ENCODE assay signal across 28 cellular contexts in genomic region chr2:83585250-83585649, GRCh38.
DNase-seq lines count a peak whose midpoint lies in the region; ATAC-seq and TF ChIP-seq lines count a peak whose summit lies in the region.
"Had no signal": no experiment of that assay in that cellular context is flagged by ENCODE, and none has a peak within 500 bp of the region (broad histone marks: within the 10 kb centered on the region; RNA-seq: fewer than 3 reads in every experiment).

No MANE protein-coding gene starts in this region.

- H2BK120ac ChIP-seq in H9 (ENCODE audit: low read depth, low read length, poor library complexity, severe bottlenecking) = no peak overlapping the region

- H3K27me3 ChIP-seq in H9 (ENCODE audit: insufficient read depth, low read length) (no peaks in the 10 kb centered on the region), OCI-LY3 (ENCODE audit: low read depth, low read length) (no peaks in the 10 kb centered on the region)
- H3K27me3 ChIP-seq: right atrium auricular region, transverse colon had no signal

- H3K9me3 ChIP-seq in H9 (ENCODE audit: control insufficient read depth, low read depth, low read length) (no peaks in the 10 kb centered on the region), OCI-LY3 (ENCODE audit: insufficient read depth, low read length) (no peaks in the 10 kb centered on the region)
- H3K9me3 ChIP-seq: right atrium auricular region, SJCRH30, transverse colon had no signal

- H3K79me1 ChIP-seq in H9 (ENCODE audit: insufficient read depth, low read depth, low read length, poor library complexity, severe bottlenecking) = no peaks in the 10 kb centered on the region

- H2BK20ac ChIP-seq in H9 (ENCODE audit: low read depth, low read length, poor library complexity, severe bottlenecking) = no peak overlapping the region

- H3K27ac ChIP-seq in H9 (ENCODE audit: insufficient read length, low read depth, low read length) (no peak overlapping the region), OCI-LY3 (ENCODE audit: low read length) (no peak overlapping the region), coronary artery (no peak overlapping the region)
- H3K27ac ChIP-seq: parathyroid adenoma, right atrium auricular region, SJCRH30, transverse colon had no signal

- H3K9me3 Mint-ChIP-seq in H9 (no peaks in the 10 kb centered on the region; a peak in 2 of 5 replicates), neural crest cell (no peaks in the 10 kb centered on the region)
- H3K9me3 Mint-ChIP-seq in naive thymus-derived CD8-positive, alpha-beta T cell = peaks cover 0 to 18% (median 4%) of the 10 kb centered on the region in 9 donors
- H3K9me3 Mint-ChIP-seq in activated CD8-positive, alpha-beta T cell treated with anti-CD3 and anti-CD28 coated beads, Interleukin-2, amount 10 ng/mL, durations not matched to agents 7 days and 5 days (ENCODE audit: insufficient read depth) = no peaks in the 10 kb centered on the region

- no peak overlapping the region for H4K8ac ChIP-seq in H9 (replicated peaks; ENCODE audit: insufficient read length, low read depth, low read length)

- H3K18ac ChIP-seq in H9 (ENCODE audit: insufficient read length, low read depth, low read length) = no peak overlapping the region

- no peak overlapping the region for H2BK12ac ChIP-seq in H9 (ENCODE audit: insufficient read length, low read depth, low read length)

- H4K20me1 ChIP-seq in H9 (ENCODE audit: control insufficient read depth, insufficient read depth, insufficient read length) (no peaks in the 10 kb centered on the region), OCI-LY3 (ENCODE audit: insufficient read depth, low read length) (no peaks in the 10 kb centered on the region)

- no peak overlapping the region for H3K56ac ChIP-seq in H9 (ENCODE audit: insufficient read length, low read depth, low read length)

- peak overlapping the region; percentile 49 for H2AFZ ChIP-seq in H9 (ENCODE audit: low read length)
- peak overlapping the region; percentile 92 for H2AFZ ChIP-seq in OCI-LY3 (ENCODE audit: low read depth, low read length)
- H2AFZ ChIP-seq: parathyroid adenoma had no signal

- no CpG with 5 or more reads among the region's 2 CpGs for WGBS in H9 (ENCODE audit: extremely low coverage, insufficient read length, low lambda C conversion rate)

- H3K4me3 ChIP-seq in OCI-LY3 (ENCODE audit: low read length) (peak overlapping the region; percentile 56), coronary artery (peak overlapping the region; percentile 14)
- H3K4me3 ChIP-seq: right atrium auricular region, SJCRH30, transverse colon had no signal

- H3K4ac ChIP-seq in H9 (ENCODE audit: low read depth, low read length) = no peak overlapping the region

- DNase-seq in H9 = no peak
- DNase-seq in coronary artery (ENCODE audit: low spot score) = no peak
- DNase-seq in neural crest cell (ENCODE audit: low read depth, low spot score) = no peak
- DNase-seq in SW480 (ENCODE audit: low spot score) = no peak
- no peak for DNase-seq in naive thymus-derived CD8-positive, alpha-beta T cell
- DNase-seq in DMS79 (lab: John Stamatoyannopoulos, UW) = no peak
- no peak for DNase-seq in activated CD8-positive, alpha-beta T cell treated with anti-CD3 and anti-CD28 coated beads, Interleukin-2, amount 10 ng/mL, durations not matched to agents 7 days and 5 days
- DNase-seq: activated CD4-positive, alpha-beta memory T cell treated with anti-CD3 and anti-CD28 coated beads, Interleukin-2, amount 10 ng/mL, durations not matched to agents 7 days and 5 days; activated CD4-positive, CD25-positive, alpha-beta regulatory T cell treated with anti-CD3 and anti-CD28 coated beads, Interleukin-2, amount 50 U/mL, for 72 hours; activated effector memory CD4-positive, alpha-beta T cell treated with Interleukin-2 at 50 U/mL for 16 hours; aorta; CD4-positive, alpha-beta memory T cell; dermis blood vessel endothelial cell; left ventricle myocardium superior; midbrain; NCI-H187; NCI-H524 treated with DMSO at 0.1 percent for 48 hours; SJCRH30; stimulated activated CD4-positive, alpha-beta T cell treated with anti-CD3 and anti-CD28 coated beads, Interleukin-12 subunit alpha, Interleukin-12 subunit beta, amount 100 ng/mL, for 4 hours; stimulated activated CD4-positive, alpha-beta T cell treated with anti-CD3 and anti-CD28 coated beads, Interleukin-4, amount 100 ng/mL, for 1 hour; T-helper 17 cell; transverse colon had no signal

- H3K79me2 ChIP-seq in H9 (ENCODE audit: insufficient read depth, low read length) (no peaks in the 10 kb centered on the region), OCI-LY3 (ENCODE audit: low read length) (no peaks in the 10 kb centered on the region)
- H3K79me2 ChIP-seq: parathyroid adenoma had no signal

- H2AK5ac ChIP-seq in H9 (ENCODE audit: insufficient read length, low read length) = no peak overlapping the region

- H3K27me3 Mint-ChIP-seq in H9 (ENCODE audit: low read depth) = no peaks in the 10 kb centered on the region
- H3K27me3 Mint-ChIP-seq in neural crest cell (ENCODE audit: low read depth) = no peaks in the 10 kb centered on the region
- peaks cover 0 to 1% (median 0%) of the 10 kb centered on the region in 5 donors for H3K27me3 Mint-ChIP-seq in naive thymus-derived CD8-positive, alpha-beta T cell
- no peaks in the 10 kb centered on the region for H3K27me3 Mint-ChIP-seq in activated CD8-positive, alpha-beta T cell treated with anti-CD3 and anti-CD28 coated beads, Interleukin-2, amount 10 ng/mL, durations not matched to agents 7 days and 5 days (ENCODE audit: low read depth)
- H3K27me3 Mint-ChIP-seq: activated CD4-positive, alpha-beta memory T cell treated with anti-CD3 and anti-CD28 coated beads, Interleukin-2, amount 10 ng/mL, durations not matched to agents 7 days and 5 days; activated naive CD8-positive, alpha-beta T cell; CD4-positive, alpha-beta memory T cell; central memory CD8-positive, alpha-beta T cell; natural killer cell treated with Interleukin-12 subunit alpha and Interleukin-12 subunit beta and Interleukin-15 and Interleukin-18, amount 100 ng/mL, for 72 hours; T-helper 17 cell had no signal

- peaks cover 2% of the 10 kb centered on the region; the same call in 1 of the 2 replicates for H3K4me1 ChIP-seq in H9 (ENCODE audit: insufficient read depth, low read length)
- no peaks in the 10 kb centered on the region for H3K4me1 ChIP-seq in OCI-LY3 (ENCODE audit: low read length)
- H3K4me1 ChIP-seq: parathyroid adenoma, right atrium auricular region, SJCRH30, transverse colon had no signal

- POLR2A ChIA-PET in naive thymus-derived CD8-positive, alpha-beta T cell (lab: Charles Lee) = no interaction called here
- POLR2A ChIA-PET in activated CD8-positive, alpha-beta T cell treated with anti-CD3 and anti-CD28 coated beads, Interleukin-2, amount 10 ng/mL, durations not matched to agents 7 days and 5 days (lab: Charles Lee) = no interaction called here

- H3K36me3 Mint-ChIP-seq in H9 (ENCODE audit: insufficient read depth in 1 of 3, low read depth in 3 of 3) (peaks cover 0 to 2% (median 0%) of the 10 kb centered on the region in 3 experiments; a peak in 2 of 7 replicates), neural crest cell (ENCODE audit: low read depth) (no peaks in the 10 kb centered on the region)
- H3K36me3 Mint-ChIP-seq in naive thymus-derived CD8-positive, alpha-beta T cell = no peaks in the 10 kb centered on the region
- H3K36me3 Mint-ChIP-seq in activated CD8-positive, alpha-beta T cell treated with anti-CD3 and anti-CD28 coated beads, Interleukin-2, amount 10 ng/mL, durations not matched to agents 7 days and 5 days (ENCODE audit: low read depth) = no peaks in the 10 kb centered on the region
- H3K36me3 Mint-ChIP-seq: activated naive CD8-positive, alpha-beta T cell; CD4-positive, alpha-beta memory T cell had no signal

- H3K4me3 Mint-ChIP-seq in H9 = 0 out of 5 replicates have a peak overlapping the region, but pooled peaks of 1 of the 2 experiments have one; percentile 3
- no peak overlapping the region for H3K4me3 Mint-ChIP-seq in neural crest cell
- H3K4me3 Mint-ChIP-seq in naive thymus-derived CD8-positive, alpha-beta T cell = no peak overlapping the region
- no peak overlapping the region for H3K4me3 Mint-ChIP-seq in activated CD8-positive, alpha-beta T cell treated with anti-CD3 and anti-CD28 coated beads, Interleukin-2, amount 10 ng/mL, durations not matched to agents 7 days and 5 days
- H3K4me3 Mint-ChIP-seq: activated CD4-positive, alpha-beta memory T cell treated with anti-CD3 and anti-CD28 coated beads, Interleukin-2, amount 10 ng/mL, durations not matched to agents 7 days and 5 days; activated naive CD8-positive, alpha-beta T cell; CD4-positive, alpha-beta memory T cell; central memory CD8-positive, alpha-beta T cell; natural killer cell treated with Interleukin-12 subunit alpha and Interleukin-12 subunit beta and Interleukin-15 and Interleukin-18, amount 100 ng/mL, for 72 hours; T-helper 17 cell had no signal

- TF ChIP-seq CTCF in H9 (conservative IDR thresholded peaks at IDR 0.05) = no peak
- no peak for TF ChIP-seq CTCF in OCI-LY3 (IDR thresholded peaks at IDR 0.05; ENCODE audit: low read depth, low read length)
- TF ChIP-seq CTCF in coronary artery (IDR thresholded peaks at IDR 0.05) = no peak
- no peak for TF ChIP-seq CTCF in neural crest cell (conservative IDR thresholded peaks at IDR 0.05)

- no peak overlapping the region for H2BK15ac ChIP-seq in H9 (ENCODE audit: low read depth, low read length)

- no peaks in the 10 kb centered on the region for H3K23me2 ChIP-seq in H9 (ENCODE audit: insufficient read length, low read depth, low read length, poor library complexity, severe bottlenecking)

- H3K4me2 ChIP-seq in H9 (ENCODE audit: insufficient read depth, insufficient read length, low read length) = peak overlapping the region; percentile 11
- peak overlapping the region; percentile 57 for H3K4me2 ChIP-seq in OCI-LY3 (ENCODE audit: low read length)

- H3K27ac Mint-ChIP-seq in H9 (peak overlapping the region; percentile 1 to 86 (median 17); a peak in 5 of 7 replicates), neural crest cell (ENCODE audit: unreplicated experiment) (peak overlapping the region; percentile 10)
- no peak overlapping the region for H3K27ac Mint-ChIP-seq in naive thymus-derived CD8-positive, alpha-beta T cell
- H3K27ac Mint-ChIP-seq in activated CD8-positive, alpha-beta T cell treated with anti-CD3 and anti-CD28 coated beads, Interleukin-2, amount 10 ng/mL, durations not matched to agents 7 days and 5 days = no peak overlapping the region
- H3K27ac Mint-ChIP-seq: activated CD4-positive, alpha-beta memory T cell treated with anti-CD3 and anti-CD28 coated beads, Interleukin-2, amount 10 ng/mL, durations not matched to agents 7 days and 5 days; activated naive CD8-positive, alpha-beta T cell; CD4-positive, alpha-beta memory T cell; natural killer cell treated with Interleukin-12 subunit alpha and Interleukin-12 subunit beta and Interleukin-15 and Interleukin-18, amount 100 ng/mL, for 72 hours; T-helper 17 cell had no signal

- H4K5ac ChIP-seq in H9 (ENCODE audit: insufficient read length, low read depth, low read length) = no peak overlapping the region

- H2BK5ac ChIP-seq in H9 (ENCODE audit: insufficient read length, low read length) = no peak overlapping the region

- ATAC-seq in naive thymus-derived CD8-positive, alpha-beta T cell = no peak
- ATAC-seq in activated CD8-positive, alpha-beta T cell treated with anti-CD3 and anti-CD28 coated beads, Interleukin-2, amount 10 ng/mL, durations not matched to agents 7 days and 5 days = no peak
- ATAC-seq: left ventricle myocardium superior; natural killer cell treated with Interleukin-12 subunit alpha and Interleukin-12 subunit beta and Interleukin-15 and Interleukin-18, amount 100 ng/mL, for 72 hours; T-helper 17 cell had no signal

- no peak overlapping the region for H3K23ac ChIP-seq in H9 (ENCODE audit: insufficient read length, low read depth, low read length)

- no peak overlapping the region for H4K91ac ChIP-seq in H9 (ENCODE audit: insufficient read length, low read depth, low read length)

- CTCF ChIA-PET in activated CD8-positive, alpha-beta T cell treated with anti-CD3 and anti-CD28 coated beads, Interleukin-2, amount 10 ng/mL, durations not matched to agents 7 days and 5 days (lab: Charles Lee) = no interaction called here

- H3T11ph ChIP-seq in H9 (ENCODE audit: low read length) = no peak overlapping the region

- H3K4me1 Mint-ChIP-seq in H9 = peaks cover 19% of the 10 kb centered on the region in 2 experiments
- peaks cover 15% of the 10 kb centered on the region for H3K4me1 Mint-ChIP-seq in neural crest cell
- no peaks in the 10 kb centered on the region for H3K4me1 Mint-ChIP-seq in naive thymus-derived CD8-positive, alpha-beta T cell
- no peaks in the 10 kb centered on the region for H3K4me1 Mint-ChIP-seq in activated CD8-positive, alpha-beta T cell treated with anti-CD3 and anti-CD28 coated beads, Interleukin-2, amount 10 ng/mL, durations not matched to agents 7 days and 5 days (ENCODE audit: low read depth)
- H3K4me1 Mint-ChIP-seq: activated CD4-positive, alpha-beta memory T cell treated with anti-CD3 and anti-CD28 coated beads, Interleukin-2, amount 10 ng/mL, durations not matched to agents 7 days and 5 days; CD4-positive, alpha-beta memory T cell; central memory CD8-positive, alpha-beta T cell; T-helper 17 cell had no signal

- no peaks in the 10 kb centered on the region for H3K36me3 ChIP-seq in OCI-LY3 (replicated peaks; ENCODE audit: low read depth, low read length)
- H3K36me3 ChIP-seq: right atrium auricular region, SJCRH30, transverse colon had no signal

- no peak overlapping the region for H3K14ac ChIP-seq in H9 (ENCODE audit: insufficient read depth, low read length)

- H3K9ac ChIP-seq in H9 (ENCODE audit: extremely low read depth, insufficient read length, low read length) = no peak overlapping the region
- H3K9ac ChIP-seq in OCI-LY3 (ENCODE audit: low read length) = no peak overlapping the region
- H3K9ac ChIP-seq: parathyroid adenoma had no signal

Comparison
In these comparisons a context has a peak if more than half of its experiments do, and no peak if none do; other contexts are left out.
1. H3K27ac Mint-ChIP-seq: peak in H9 (3 of 3) and neural crest cell (single experiment); none in naive thymus-derived CD8-positive, alpha-beta T cell (0 of 10) and activated CD8-positive, alpha-beta T cell treated with anti-CD3 and anti-CD28 coated beads, Interleukin-2, amount 10 ng/mL, durations not matched to agents 7 days and 5 days (single experiment).